In the genomic region with DNA sequence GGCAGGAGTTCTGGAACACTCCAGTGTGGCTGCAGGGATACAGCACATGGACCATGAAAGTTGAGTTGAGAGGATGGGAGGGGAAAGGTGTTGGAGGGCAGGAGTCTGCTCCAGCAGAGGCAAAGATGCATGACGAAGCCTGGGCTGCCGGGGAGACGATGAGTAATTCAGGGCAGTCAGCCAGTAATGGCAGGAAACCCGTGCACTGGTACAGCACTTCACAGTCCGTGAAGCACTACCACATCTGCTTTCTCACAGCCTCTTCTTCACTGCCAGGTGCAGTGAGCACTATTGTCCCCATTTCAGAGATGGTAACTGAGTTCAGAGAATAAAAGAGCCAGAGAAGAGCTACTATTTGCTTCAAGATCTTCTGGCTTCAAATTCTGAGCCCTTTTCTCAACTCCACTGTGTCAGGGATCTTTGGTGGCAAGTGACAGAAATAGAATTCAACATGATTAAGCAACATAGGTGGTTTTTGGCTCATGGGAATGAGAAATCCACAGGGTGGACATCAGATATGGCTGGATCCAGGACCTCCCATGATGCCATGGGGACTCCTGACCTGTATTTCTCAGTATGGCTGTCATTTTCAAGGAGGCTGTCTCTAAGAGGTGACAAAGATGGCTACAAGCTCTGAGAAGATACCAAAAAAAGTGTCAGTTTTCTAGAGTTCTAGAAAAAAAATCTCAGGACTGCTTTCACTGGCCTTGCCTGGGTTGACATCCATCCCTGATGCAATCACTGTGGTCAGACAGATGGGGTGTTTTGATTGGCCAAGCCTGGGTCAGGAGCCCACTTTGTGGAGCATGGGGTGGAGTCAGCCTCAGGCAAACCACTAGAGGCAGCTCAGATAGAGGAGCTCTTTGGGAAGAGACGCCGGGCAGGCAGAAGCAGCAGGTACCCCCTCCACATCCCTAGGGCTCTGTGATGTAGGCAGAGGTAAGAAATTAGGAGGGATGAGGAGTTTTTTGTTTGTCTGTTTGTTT, we compare ENCODE assay signal across 8 cellular contexts. TPM values are rescaled to one million over a fixed set of nuclear protein-coding genes. Genes with fewer than 3 reads are reported as not detected.
A peak's percentile ranks its signal among the peaks of the same experiment; 100 is the strongest.
DNase-seq lines count a peak whose midpoint lies in the region; ATAC-seq, FAIRE-seq and TF ChIP-seq lines count a peak whose summit lies in the region.

No MANE protein-coding gene starts in this region.

- no peak for TF ChIP-seq RAD21 in HepG2 (CRISPR knock-in tag; IDR thresholded peaks at IDR 0.05)

- FAIRE-seq in HepG2 (lab: Jason Lieb, UNC) = peak; percentile 34

- no peak for TF ChIP-seq EP300 in HepG2 (IDR thresholded peaks at IDR 0.05; ENCODE audit: low read depth in 2 of 2, low read length in 2 of 2)
- no peak for TF ChIP-seq EP300 in HepG2 (CRISPR knock-in tag; IDR thresholded peaks at IDR 0.05; ENCODE audit: borderline replicate concordance)

- H3K4me1 Mint-ChIP-seq in activated naive CD8-positive, alpha-beta T cell treated with anti-CD3 and anti-CD28 coated beads for 36 hours = peaks cover 77% of the 10 kb centered on the region

- peak overlapping the region; percentile 30 for H3K4me2 ChIP-seq in HepG2 (ENCODE audit: low read depth, low read length)

- POLR2A ChIA-PET in GM10248 (lab: Yijun Ruan, JAX) = interaction anchor here (1.0 to 4.6 kb wide), 5 partner anchors 21 to 59 kb away, joined by 3 to 32 read pairs (median 3); partner anchors contain the start of gene IL21R
- POLR2A ChIA-PET in HepG2 (lab: Yijun Ruan, JAX) = no interaction called here

- BruUV-seq in HepG2 (replicated peaks; lab: Mats Ljungman, UMichigan) = no TSS peak

- peak overlapping the region; percentile 52 for H3K4me3 Mint-ChIP-seq in activated naive CD8-positive, alpha-beta T cell treated with anti-CD3 and anti-CD28 coated beads for 36 hours

- peaks cover 14% of the 10 kb centered on the region for H3K9me3 ChIP-seq in HepG2 (ENCODE audit: low read length)

- no peak overlapping the region for H3K9ac ChIP-seq in HepG2 (ENCODE audit: insufficient read depth, low read depth, low read length)

- no peak for TF ChIP-seq CTCF in GM10248 (IDR thresholded peaks at IDR 0.05; ENCODE audit: control extremely low read depth, extremely low read depth, low read depth, missing control alignments)
- TF ChIP-seq CTCF in HepG2 (CRISPR knock-in tag; IDR thresholded peaks at IDR 0.05) = no peak

- H3K27me3 Mint-ChIP-seq in activated naive CD8-positive, alpha-beta T cell treated with anti-CD3 and anti-CD28 coated beads for 36 hours = no peaks in the 10 kb centered on the region

- H3K4me1 ChIP-seq in HepG2 (ENCODE audit: insufficient read depth, low read length) = 0 out of 2 replicates have a peak, but pooled peaks cover 10% of the 10 kb centered on the region

- peak in 1 of 2 experiments; percentile 32; a peak in 1 of 4 replicates for TF ChIP-seq POLR2A in HepG2 (IDR thresholded peaks at IDR 0.05; ENCODE audit: insufficient read depth in 1 of 2, low read depth in 2 of 2, low read length in 2 of 2)

- intact Hi-C loops in HepG2 (cut with micrococcal nuclease; ENCODE audit: unreplicated experiment) = no loop called here

- H3K27me3 ChIP-seq in HepG2 (ENCODE audit: control insufficient read depth in 1 of 2, insufficient read depth in 2 of 2, low read length in 2 of 2) = peaks cover 0 to 13% of the 10 kb centered on the region in 2 experiments; a peak in 3 of 5 replicates

- H3K36me3 Mint-ChIP-seq in activated naive CD8-positive, alpha-beta T cell treated with anti-CD3 and anti-CD28 coated beads for 36 hours = peaks cover 87% of the 10 kb centered on the region

- in situ Hi-C loops in HepG2 (cut with HindIII; ENCODE audit: extremely low pct_ligation_motif_present, low pct_unique_long_range_greater_than_20kb) = no loop called here

- H3K79me2 ChIP-seq in HepG2 (ENCODE audit: insufficient read depth, low read length) = no peaks in the 10 kb centered on the region

- ATAC-seq in GM21447 (IDR thresholded peaks at IDR 0.05; ENCODE audit: unreplicated experiment) (peak; percentile 69), SK-N-SH treated with all-trans-retinoic acid at 6 μM for 48 hours (peak; percentile 97), HepG2 (peak; percentile 94)
- ATAC-seq in stimulated activated naive CD8-positive, alpha-beta T cell treated with anti-CD3 and anti-CD28 coated beads, Interleukin-15, Interleukin-2, amounts not matched to agents 100 U/mL and 50 U/mL, for 24 hours = peak; percentile 89

- H4K20me1 ChIP-seq in HepG2 (ENCODE audit: insufficient read depth, low read length) = no peaks in the 10 kb centered on the region

- peak overlapping the region; percentile 79 for H3K27ac Mint-ChIP-seq in activated naive CD8-positive, alpha-beta T cell treated with anti-CD3 and anti-CD28 coated beads for 36 hours

- CTCF ChIA-PET in GM10248 (lab: Yijun Ruan, JAX) (interaction anchor here (0.7 to 3.4 kb wide), 9 partner anchors 11 to 246 kb away, joined by 3 to 11 read pairs (median 7); no protein-coding TSS in a partner anchor), HepG2 (lab: Yijun Ruan, JAX; ENCODE audit: low intra/inter-chr PET ratio, low total read pairs) (no interaction called here)

- H2AFZ ChIP-seq in HepG2 (ENCODE audit: low read length) = no peak overlapping the region

- WGBS in HepG2 (ENCODE audit: low lambda C conversion rate) = 4% methylated on average over 7 of the region's 7 CpGs

- H3K36me3 ChIP-seq in HepG2 (replicated peaks in 1 of 2; ENCODE audit: control insufficient read depth in 1 of 2, insufficient read depth in 2 of 2, low read length in 2 of 2) = no peaks in the 10 kb centered on the region

- H3K9me3 Mint-ChIP-seq in activated naive CD8-positive, alpha-beta T cell treated with anti-CD3 and anti-CD28 coated beads for 36 hours = peaks cover 17% of the 10 kb centered on the region

- DNase-seq in GM10248 (ENCODE audit: extremely low spot score) (peak; percentile 81), HK-2 (ENCODE audit: unreplicated experiment) (peak; percentile 66), HepG2 (ENCODE audit: low spot score) (peak; percentile 60), cerebellar cortex (ENCODE audit: low spot score) (no peak)
- DNase-seq in activated naive CD8-positive, alpha-beta T cell treated with anti-CD3 and anti-CD28 coated beads for 36 hours = peak; percentile 80
- peak; percentile 79 for DNase-seq in stimulated activated naive CD8-positive, alpha-beta T cell treated with anti-CD3 and anti-CD28 coated beads, Interleukin-15, Interleukin-2, amounts not matched to agents 100 U/mL and 50 U/mL, for 24 hours

- H3K4me3 ChIP-seq in HepG2 (replicated peaks in 1 of 3; ENCODE audit: insufficient read depth in 1 of 3, low read depth in 2 of 3, low read length in 3 of 3) = peak overlapping the region in 1 of 3 experiments; percentile 17; a peak in 1 of 6 replicates

- H3K27ac ChIP-seq in HepG2 (ENCODE audit: extremely low read length, insufficient read depth, low read length) = no peak overlapping the region

TF ChIP-seq in SK-N-SH treated with all-trans-retinoic acid at 6 μM for 48 hours, 23 proteins besides CTCF, POLR2A, EP300 and RAD21:
- TF ChIP-seq ESRRG (CRISPR knock-in tag; IDR thresholded peaks at IDR 0.05) = no peak

TF ChIP-seq in HepG2, 621 proteins besides CTCF, POLR2A, EP300 and RAD21 (continues in another document):
- peak; percentile 38; the same call in 1 of the 2 replicates for TF ChIP-seq TAF1 (CRISPR knock-in tag; IDR thresholded peaks at IDR 0.05)
- peak; percentile 22; the same call in 1 of the 2 replicates for TF ChIP-seq USF2 (IDR thresholded peaks at IDR 0.05; ENCODE audit: low read depth, low read length)
- TF ChIP-seq USF2 (CRISPR knock-in tag; IDR thresholded peaks at IDR 0.05; ENCODE audit: borderline replicate concordance) = peak; percentile 50; the same call in 1 of the 2 replicates
- TF ChIP-seq MBD4 (IDR thresholded peaks at IDR 0.05; ENCODE audit: borderline replicate concordance, low read length) = no peak

RNA-seq across cellular contexts. Expression of gene IL21R, which starts 24.7 kb away (rescaled TPM):
- 10 to 100 TPM; 99.3 to 99.5 TPM for total RNA-seq in activated naive CD8-positive, alpha-beta T cell treated with anti-CD3 and anti-CD28 coated beads for 36 hours
- total RNA-seq in HepG2 (2016; rRNA removed; fragmentation: Illumina TruSeq; extraction: Trizol) = 0.17 and 0.64 TPM in 2 replicates
- not detected in 2 replicates for total RNA-seq in HepG2 (2016; cell fraction: cytosol; rRNA removed; fragmentation: Illumina TruSeq; extraction: Trizol; ENCODE audit: low read depth)
- total RNA-seq in HepG2 (2016; cell fraction: insoluble cytoplasmic fraction; rRNA removed; fragmentation: Illumina TruSeq; extraction: Trizol) = 0.22 and 0.43 TPM in 2 replicates
- 0.22 and 0.45 TPM in 2 replicates for total RNA-seq in HepG2 (2016; cell fraction: membrane; rRNA removed; fragmentation: Illumina TruSeq; extraction: Trizol)
- total RNA-seq in HepG2 (2016; cell fraction: nucleus; rRNA removed; fragmentation: Illumina TruSeq; extraction: Trizol) = 0.28 and 0.40 TPM in 2 replicates
- 0.49 and 1.6 TPM in 2 replicates for polyA plus RNA-seq in HepG2 (2011; rRNA removed)
- 0.62 and 1.4 TPM in 2 replicates for polyA plus RNA-seq in HepG2 (2011; cell fraction: cytosol; rRNA removed)
- polyA plus RNA-seq in HepG2 (2011; cell fraction: nucleus; rRNA removed) = 0.34 and 1.6 TPM in 2 replicates
- 1.1 and 2.8 TPM in 2 replicates for polyA plus RNA-seq in HepG2 (2012)
- 0.07 and 0.09 TPM in 2 replicates for polyA plus RNA-seq in HepG2 (2016; cell fraction: cytosol; fragmentation: Illumina TruSeq; extraction: Trizol; ENCODE audit: low read depth)
- polyA plus RNA-seq in HepG2 (2016; cell fraction: insoluble cytoplasmic fraction; fragmentation: Illumina TruSeq; extraction: Trizol; ENCODE audit: low read depth) = 0.14 and 0.21 TPM in 2 replicates
- 0.06 and 0.12 TPM in 2 replicates for polyA plus RNA-seq in HepG2 (2016; cell fraction: membrane; fragmentation: Illumina TruSeq; extraction: Trizol; ENCODE audit: low read depth)
- 0.35 and 0.56 TPM in 2 replicates for polyA plus RNA-seq in HepG2 (2016; cell fraction: nucleus; fragmentation: Illumina TruSeq; extraction: Trizol; ENCODE audit: insufficient read depth, low read depth)
- polyA minus RNA-seq in HepG2 (2011; rRNA and poly(A)+ RNA removed; ENCODE audit: low replicate concordance) = 0.56 and 3.1 TPM in 2 replicates
- polyA minus RNA-seq in HepG2 (2011; cell fraction: cytosol; rRNA and poly(A)+ RNA removed) = 0.88 and 1.1 TPM in 2 replicates
- polyA minus RNA-seq in HepG2 (2011; cell fraction: nucleus; rRNA and poly(A)+ RNA removed) = 0.26 and 0.87 TPM in 2 replicates

Comparison
In these comparisons a context has a peak if more than half of its experiments do, and no peak if none do; other contexts are left out.
1. RNA of gene IL21R, which starts 24.7 kb away (total RNA-seq): 99.3 to 99.5 TPM in activated naive CD8-positive, alpha-beta T cell treated with anti-CD3 and anti-CD28 coated beads for 36 hours; 0.17 to 0.64 TPM in HepG2; every median in the first group is over 10 times any median in the second.
2. Peak in every context shown above with its lines, with median percentiles within 50 percentile points of each other: ATAC-seq.